ENCODE assay signal across 8 cellular contexts in the genomic region with DNA sequence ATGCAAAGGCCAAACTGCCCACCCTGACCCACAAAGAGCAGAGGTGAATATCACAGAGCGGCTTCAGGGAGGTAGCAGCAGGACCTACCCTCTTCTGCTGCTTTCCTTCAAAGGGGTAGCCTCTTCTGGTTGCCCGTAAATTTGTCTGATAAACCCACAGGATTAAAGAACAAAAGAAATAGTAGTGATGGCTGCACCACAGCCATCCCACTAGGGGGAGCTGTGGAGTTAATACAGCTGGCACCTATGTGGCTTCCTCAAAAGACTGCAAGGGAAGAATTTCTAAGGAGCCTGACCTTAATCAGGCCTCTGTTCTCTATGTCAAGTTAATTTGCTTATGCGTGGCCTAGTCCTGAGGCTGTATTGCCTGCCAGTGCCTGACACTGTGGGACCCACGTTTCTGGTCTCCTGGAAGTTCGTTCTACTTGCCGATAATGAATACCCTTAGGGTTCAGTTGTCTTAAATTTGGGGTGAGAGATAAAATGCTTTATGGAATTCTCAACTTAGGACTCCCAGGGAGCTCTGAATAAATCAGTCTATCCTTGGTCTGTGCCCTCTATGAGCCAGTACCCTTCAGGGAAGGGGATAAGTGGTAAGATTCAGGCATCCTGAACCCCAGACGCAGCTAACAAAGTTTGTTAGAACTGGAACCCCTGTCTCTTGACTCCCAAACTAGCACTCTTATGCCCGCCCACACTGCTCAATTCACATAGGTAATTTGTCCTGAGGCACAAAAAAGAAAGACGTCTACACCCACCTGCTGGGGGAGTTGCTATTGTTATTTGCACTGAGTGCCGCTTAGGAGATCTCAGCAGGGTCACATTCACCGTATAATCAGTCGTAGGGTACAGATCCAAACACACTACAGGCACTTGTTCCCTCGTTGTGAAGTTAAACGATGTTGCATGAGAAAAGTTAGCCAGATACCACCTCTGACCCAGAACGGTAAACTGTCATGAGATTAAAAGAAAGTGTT.
DNase-seq lines count a peak whose midpoint lies in the region; ATAC-seq and TF ChIP-seq lines count a peak whose summit lies in the region.

No MANE protein-coding gene starts in this region.

- ATAC-seq in HG03354 (IDR thresholded peaks at IDR 0.05; ENCODE audit: poor library complexity, severe bottlenecking, unreplicated experiment) (peak; percentile 73), lung (ENCODE audit: insufficient read depth, low FRiP score) (peak; percentile 77), HG03469 (IDR thresholded peaks at IDR 0.05; ENCODE audit: unreplicated experiment) (no peak)

- peak; percentile 82 for TF ChIP-seq CTCF in lung (IDR thresholded peaks at IDR 0.05; ENCODE audit: control extremely low read depth, extremely low read depth)

- H3K4me1 ChIP-seq in lung (ENCODE audit: control insufficient read depth in 2 of 2, insufficient read depth in 2 of 2, low read length in 2 of 2): peaks cover 0 to 6% of the 10 kb centered on the region in 2 donors

- no peak overlapping the region for H3K4me3 ChIP-seq in lung

- 75 to 76% methylated on average over 15 of the region's 15 CpGs for WGBS in lung, 2 donors

- H3K27ac ChIP-seq in lung (ENCODE audit: low read depth in 1 of 2, low read length in 1 of 2): no peak overlapping the region

- DNase-seq in DMS79 treated with DMSO at 0.1 percent for 48 hours (lab: John Stamatoyannopoulos, UW) (peak; percentile 52), NCI-H524 treated with DMSO at 0.1 percent for 48 hours (lab: John Stamatoyannopoulos, UW) (peak; percentile 22), dermis microvascular lymphatic vessel endothelial cell (ENCODE audit: low read depth in 2 of 2) (peak; percentile 48 to 76), lung (ENCODE audit: low spot score) (peak; percentile 64)
- peak; percentile 37 to 72 for DNase-seq in activated CD4-positive, alpha-beta T cell treated with anti-CD3 and anti-CD28 coated beads, Interleukin-2, amount 50 U/mL, for 24 hours (ENCODE audit: low read depth in 1 of 2, low spot score in 1 of 2)
- DNase-seq in stimulated activated CD8-positive, alpha-beta memory T cell treated with anti-CD3 and anti-CD28 coated beads, Interleukin-15, amount 100 ng/mL, for 48 hours (ENCODE audit: low read depth in 2 of 2): peak; percentile 24 to 36

- peaks cover 0 to 2% of the 10 kb centered on the region in 2 donors for H3K36me3 ChIP-seq in lung (ENCODE audit: control insufficient read depth in 2 of 2, insufficient read depth in 2 of 2, low read length in 2 of 2)

- no peaks in the 10 kb centered on the region for H3K9me3 ChIP-seq in lung (ENCODE audit: control insufficient read depth in 2 of 2, insufficient read depth in 1 of 2, low read length in 1 of 2)

- H3K27me3 ChIP-seq in lung (ENCODE audit: control insufficient read depth, insufficient read depth): no peaks in the 10 kb centered on the region
